In the genomic region with DNA sequence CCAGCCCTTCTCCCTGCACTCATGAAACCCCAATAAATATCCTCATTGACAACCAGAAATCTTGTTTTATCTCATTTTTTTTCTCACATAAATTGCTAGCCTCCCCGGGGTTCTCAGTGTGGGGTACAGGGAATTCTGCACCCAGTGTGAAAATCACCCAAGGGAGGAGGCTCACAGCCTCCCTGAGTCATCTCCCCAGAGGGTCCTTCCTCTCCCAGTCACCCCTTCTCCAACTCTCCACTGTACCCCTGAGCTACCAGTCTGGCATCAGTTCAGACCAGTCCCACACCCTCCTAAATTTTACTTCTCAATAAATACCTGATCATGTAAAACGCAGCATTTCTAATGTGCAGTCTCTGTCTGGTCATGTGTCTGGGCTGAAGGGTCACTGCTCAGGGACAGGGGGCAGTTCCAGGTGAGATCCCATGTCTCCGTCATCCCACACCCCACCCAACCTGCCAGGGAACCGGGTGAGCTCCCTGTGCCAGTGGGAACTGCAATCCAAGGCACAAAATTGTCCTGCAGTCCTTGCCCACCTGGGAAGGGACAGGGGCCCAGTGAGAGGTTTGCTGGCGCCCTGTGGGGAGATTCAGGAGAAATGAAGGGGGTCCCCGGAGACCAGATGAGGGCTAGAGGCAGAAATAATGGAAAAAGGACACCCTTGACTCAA, we compare ENCODE assay signal across 35 cellular contexts. TPM values are rescaled to one million over a fixed set of nuclear protein-coding genes. Genes with fewer than 3 reads are reported as not detected.
DNase-seq lines count a peak whose midpoint lies in the region; ATAC-seq, FAIRE-seq and TF ChIP-seq lines count a peak whose summit lies in the region.
"Had no signal": no experiment of that assay in that cellular context is flagged by ENCODE, and none has a peak within 500 bp of the region (broad histone marks: within the 10 kb centered on the region; RNA-seq: fewer than 3 reads in every experiment).

No MANE protein-coding gene starts in this region.

- TF ChIP-seq EP300 in suprapubic skin (IDR thresholded peaks at IDR 0.05): no peak

- H3K4me2 ChIP-seq in MM.1S (ENCODE audit: low read depth, low read length): peak overlapping the region; percentile 98; the same call in 1 of the 2 replicates

- H3K27ac ChIP-seq in MM.1S (ENCODE audit: low read length) (peak overlapping the region; percentile 98), suprapubic skin (no peak overlapping the region)
- H3K27ac ChIP-seq: ascending aorta, cardiac muscle cell, foreskin keratinocyte, heart right ventricle, SK-N-MC had no signal

- H3K27me3 ChIP-seq in MM.1S (replicated peaks; ENCODE audit: insufficient read depth, low read length) (no peaks in the 10 kb centered on the region), suprapubic skin (peaks cover 22% of the 10 kb centered on the region)
- H3K27me3 ChIP-seq: ascending aorta, cardiac muscle cell had no signal

- POLR2A ChIA-PET in activated naive CD8-positive, alpha-beta T cell treated with anti-CD3 and anti-CD28 coated beads, Interleukin-2, amount 10 ng/mL, durations not matched to agents 7 days and 5 days (lab: Charles Lee): no interaction called here

- no peak for FAIRE-seq in GM19239 (lab: Jason Lieb, UNC)
- FAIRE-seq: HTR-8/SVneo had no signal

- H3K36me3 ChIP-seq in MM.1S (replicated peaks; ENCODE audit: insufficient read depth, low read length): peaks cover 31% of the 10 kb centered on the region
- H3K36me3 ChIP-seq in suprapubic skin: no peaks in the 10 kb centered on the region
- H3K36me3 ChIP-seq: ascending aorta, cardiac muscle cell, heart right ventricle had no signal

- DNase-seq in activated naive CD8-positive, alpha-beta T cell treated with anti-CD3 and anti-CD28 coated beads, Interleukin-2, amount 10 ng/mL, durations not matched to agents 7 days and 5 days: peak; percentile 4
- DNase-seq in activated naive CD8-positive, alpha-beta T cell treated with anti-CD3 and anti-CD28 coated beads, Interleukin-2, amount 50 U/mL, for 24 hours: no peak
- DNase-seq in MM.1S: peak; percentile 89
- peak; percentile 22 for DNase-seq in mesenteric fat pad (ENCODE audit: low spot score)
- peak; percentile 11 to 50 for DNase-seq in suprapubic skin (ENCODE audit: low spot score in 2 of 2)
- no peak for DNase-seq in GM19239 (ENCODE audit: insufficient read length, low spot score)
- no peak for DNase-seq in D341Med (ENCODE audit: low spot score)
- no peak for DNase-seq in SIG-M5 treated with dmso at 0.1 percent for 504 hours (lab: John Stamatoyannopoulos, UW; ENCODE audit: unreplicated experiment)
- DNase-seq: activated CD4-positive, alpha-beta T cell treated with anti-CD3 and anti-CD28 coated beads for 36 hours; activated T-cell treated with anti-CD3 and anti-CD28 coated beads, Interleukin-2, amount 50 U/mL, for 4 hours; cortex of kidney; DMS79; foreskin keratinocyte; GF-D8; heart right ventricle; KG1; NCI-H1436; NCI-H2081 treated with DMSO at 0.1 percent for 48 hours; NCI-H345; NCI-H774; RPMI8226; T-helper 2 cell; trophoblast cell had no signal

- H3K27me3 Mint-ChIP-seq in activated naive CD8-positive, alpha-beta T cell treated with anti-CD3 and anti-CD28 coated beads, Interleukin-2, amount 10 ng/mL, durations not matched to agents 7 days and 5 days: peaks cover 33% of the 10 kb centered on the region
- H3K27me3 Mint-ChIP-seq in activated naive CD8-positive, alpha-beta T cell treated with anti-CD3 and anti-CD28 coated beads, Interleukin-2, amount 50 U/mL, for 24 hours: peaks cover 16% of the 10 kb centered on the region

- H3K9me2 ChIP-seq in MM.1S (replicated peaks; ENCODE audit: insufficient read depth, low read length): no peaks in the 10 kb centered on the region

- no peak overlapping the region for H3K4me3 Mint-ChIP-seq in activated naive CD8-positive, alpha-beta T cell treated with anti-CD3 and anti-CD28 coated beads, Interleukin-2, amount 10 ng/mL, durations not matched to agents 7 days and 5 days
- H3K4me3 Mint-ChIP-seq in activated naive CD8-positive, alpha-beta T cell treated with anti-CD3 and anti-CD28 coated beads, Interleukin-2, amount 50 U/mL, for 24 hours: no peak overlapping the region
- H3K4me3 Mint-ChIP-seq: activated CD4-positive, alpha-beta T cell treated with anti-CD3 and anti-CD28 coated beads for 36 hours; activated T-cell treated with anti-CD3 and anti-CD28 coated beads, Interleukin-2, amount 50 U/mL, for 4 hours; neural crest cell had no signal

- H3K9me3 ChIP-seq in MM.1S (replicated peaks; ENCODE audit: insufficient read depth, low read length): no peaks in the 10 kb centered on the region
- H3K9me3 ChIP-seq in suprapubic skin: no peaks in the 10 kb centered on the region
- H3K9me3 ChIP-seq: ascending aorta, Caco-2, heart right ventricle had no signal

- peak overlapping the region; percentile 100 for H3K9ac ChIP-seq in MM.1S (ENCODE audit: low read length)

- TF ChIP-seq POLR2A in suprapubic skin (IDR thresholded peaks at IDR 0.05): no peak

- TF ChIP-seq CTCF in MM.1S (IDR thresholded peaks at IDR 0.05; ENCODE audit: low read length): no peak
- no peak for TF ChIP-seq CTCF in suprapubic skin (IDR thresholded peaks at IDR 0.05)

- H3K79me2 ChIP-seq in MM.1S (ENCODE audit: low read length): peaks cover 44% of the 10 kb centered on the region

- H3K27ac Mint-ChIP-seq in activated naive CD8-positive, alpha-beta T cell treated with anti-CD3 and anti-CD28 coated beads, Interleukin-2, amount 10 ng/mL, durations not matched to agents 7 days and 5 days: no peak overlapping the region
- H3K27ac Mint-ChIP-seq in activated naive CD8-positive, alpha-beta T cell treated with anti-CD3 and anti-CD28 coated beads, Interleukin-2, amount 50 U/mL, for 24 hours: no peak overlapping the region
- H3K27ac Mint-ChIP-seq: activated CD4-positive, alpha-beta T cell treated with anti-CD3 and anti-CD28 coated beads for 36 hours; activated naive CD4-positive, alpha-beta T cell treated with anti-CD3 and anti-CD28 coated beads, Interleukin-2, amount 50 U/mL, for 72 hours; progenitor cell of endocrine pancreas had no signal

- no peaks in the 10 kb centered on the region for H3K9me3 Mint-ChIP-seq in activated naive CD8-positive, alpha-beta T cell treated with anti-CD3 and anti-CD28 coated beads, Interleukin-2, amount 10 ng/mL, durations not matched to agents 7 days and 5 days
- H3K9me3 Mint-ChIP-seq in activated naive CD8-positive, alpha-beta T cell treated with anti-CD3 and anti-CD28 coated beads, Interleukin-2, amount 50 U/mL, for 24 hours: no peaks in the 10 kb centered on the region
- H3K9me3 Mint-ChIP-seq: activated naive CD4-positive, alpha-beta T cell treated with anti-CD3 and anti-CD28 coated beads, Interleukin-2, amount 50 U/mL, for 72 hours; activated T-cell treated with anti-CD3 and anti-CD28 coated beads, Interleukin-2, amount 50 U/mL, for 4 hours; neural crest cell had no signal

- ATAC-seq in activated naive CD8-positive, alpha-beta T cell treated with anti-CD3 and anti-CD28 coated beads, Interleukin-2, amount 10 ng/mL, durations not matched to agents 7 days and 5 days (ENCODE audit: low read depth): no peak
- no peak for ATAC-seq in activated naive CD8-positive, alpha-beta T cell treated with anti-CD3 and anti-CD28 coated beads, Interleukin-2, amount 50 U/mL, for 24 hours
- ATAC-seq: activated CD4-positive, alpha-beta T cell treated with anti-CD3 and anti-CD28 coated beads for 36 hours; activated naive CD4-positive, alpha-beta T cell treated with anti-CD3 and anti-CD28 coated beads, Interleukin-2, amount 50 U/mL, for 72 hours; activated T-cell treated with anti-CD3 and anti-CD28 coated beads, Interleukin-2, amount 50 U/mL, for 4 hours; esophagus mucosa; foreskin keratinocyte; HCT116 had no signal

- H4K20me1 ChIP-seq in MM.1S (ENCODE audit: insufficient read depth, low read length): no peaks in the 10 kb centered on the region

- H3K4me3 ChIP-seq in MM.1S (ENCODE audit: low read length) (peak overlapping the region; percentile 99), suprapubic skin (no peak overlapping the region)
- H3K4me3 ChIP-seq: ascending aorta, cardiac muscle cell, heart right ventricle, lung, SK-N-MC had no signal

- 76% methylated on average over 6 of the region's 6 CpGs for WGBS in suprapubic skin

- H3K36me3 Mint-ChIP-seq in activated naive CD8-positive, alpha-beta T cell treated with anti-CD3 and anti-CD28 coated beads, Interleukin-2, amount 10 ng/mL, durations not matched to agents 7 days and 5 days: no peaks in the 10 kb centered on the region
- no peaks in the 10 kb centered on the region for H3K36me3 Mint-ChIP-seq in activated naive CD8-positive, alpha-beta T cell treated with anti-CD3 and anti-CD28 coated beads, Interleukin-2, amount 50 U/mL, for 24 hours (ENCODE audit: low read depth)
- H3K36me3 Mint-ChIP-seq: activated naive CD4-positive, alpha-beta T cell treated with anti-CD3 and anti-CD28 coated beads, Interleukin-2, amount 50 U/mL, for 72 hours had no signal

- no peaks in the 10 kb centered on the region for H3K4me1 Mint-ChIP-seq in activated naive CD8-positive, alpha-beta T cell treated with anti-CD3 and anti-CD28 coated beads, Interleukin-2, amount 10 ng/mL, durations not matched to agents 7 days and 5 days
- H3K4me1 Mint-ChIP-seq in activated naive CD8-positive, alpha-beta T cell treated with anti-CD3 and anti-CD28 coated beads, Interleukin-2, amount 50 U/mL, for 24 hours: peaks cover 6% of the 10 kb centered on the region
- H3K4me1 Mint-ChIP-seq: activated CD4-positive, alpha-beta T cell treated with anti-CD3 and anti-CD28 coated beads for 36 hours; neural crest cell had no signal

- H2AFZ ChIP-seq in MM.1S (ENCODE audit: low read length): no peak overlapping the region

- H3F3A ChIP-seq in MM.1S (ENCODE audit: insufficient read depth, low read length): peaks cover 74% of the 10 kb centered on the region

- H3K4me1 ChIP-seq in MM.1S (ENCODE audit: low read length): peaks cover 45% of the 10 kb centered on the region
- no peaks in the 10 kb centered on the region for H3K4me1 ChIP-seq in suprapubic skin
- H3K4me1 ChIP-seq: ascending aorta, Caco-2, foreskin keratinocyte, heart right ventricle had no signal

RNA-seq across cellular contexts. Expression of gene IGLL5, which starts 8.3 kb away (rescaled TPM):
- total RNA-seq in activated naive CD8-positive, alpha-beta T cell treated with anti-CD3 and anti-CD28 coated beads, Interleukin-2, amount 10 ng/mL, durations not matched to agents 7 days and 5 days: not detected
- total RNA-seq in mesenteric fat pad (not detected), suprapubic skin (not detected)
- total RNA-seq: activated CD4-positive, alpha-beta T cell treated with anti-CD3 and anti-CD28 coated beads for 36 hours; activated naive CD4-positive, alpha-beta T cell treated with anti-CD3 and anti-CD28 coated beads, Interleukin-2, amount 50 U/mL, for 72 hours; Caco-2; cardiac muscle cell; foreskin keratinocyte; kidney epithelial cell; neural crest cell; progenitor cell of endocrine pancreas had no signal

Comparison
In these comparisons a context has a peak if more than half of its experiments do, and no peak if none do; other contexts are left out.
1. DNase-seq: peak in activated naive CD8-positive, alpha-beta T cell treated with anti-CD3 and anti-CD28 coated beads, Interleukin-2, amount 10 ng/mL, durations not matched to agents 7 days and 5 days (single experiment), MM.1S (single experiment), mesenteric fat pad (single experiment) and suprapubic skin (2 of 2); none in activated naive CD8-positive, alpha-beta T cell treated with anti-CD3 and anti-CD28 coated beads, Interleukin-2, amount 50 U/mL, for 24 hours (single experiment), GM19239 (single experiment), D341Med (single experiment) and SIG-M5 treated with dmso at 0.1 percent for 504 hours (single experiment).